ENCODE assay signal across 9 cellular contexts in the genomic region with DNA sequence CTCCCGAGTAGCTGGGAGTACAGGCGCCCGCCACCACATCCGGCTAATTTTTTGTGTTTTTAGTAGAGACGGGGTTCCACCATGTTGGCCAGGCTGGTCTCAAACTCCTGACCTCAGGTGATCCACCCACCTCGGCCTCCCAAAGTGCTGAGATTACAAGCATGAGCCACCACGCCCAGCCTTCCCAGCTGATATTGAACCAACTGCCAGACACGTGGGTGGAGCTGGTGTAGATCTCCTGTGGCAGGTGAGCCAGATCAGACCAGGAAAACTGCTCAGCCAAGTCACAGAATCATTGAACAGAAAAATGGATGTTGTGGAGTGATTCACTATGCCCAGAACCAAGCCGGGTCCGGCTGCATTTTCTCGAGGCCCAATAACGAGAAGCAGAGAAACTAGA. TPM values are rescaled to one million over a fixed set of nuclear protein-coding genes. Genes with fewer than 3 reads are reported as not detected.
DNase-seq lines count a peak whose midpoint lies in the region; ATAC-seq, FAIRE-seq and TF ChIP-seq lines count a peak whose summit lies in the region.
"Not testable (repeated sequence)": the region's sequence is repeated elsewhere in the genome, so short reads cannot be mapped to it uniquely, and the experiment has no call there.
"Had no signal": no experiment of that assay in that cellular context is flagged by ENCODE, and none has a peak within 500 bp of the region (broad histone marks: within the 10 kb centered on the region; RNA-seq: fewer than 3 reads in every experiment).

No MANE protein-coding gene starts in this region.

- peak; percentile 31 for DNase-seq in Calu3
- not testable (repeated sequence) for DNase-seq in activated CD4-positive, alpha-beta T cell treated with anti-CD3 and anti-CD28 coated beads, Interleukin-2, amount 10 ng/mL, durations not matched to agents 7 days and 5 days; activated naive CD8-positive, alpha-beta T cell treated with anti-CD3 and anti-CD28 coated beads for 36 hours; K562 (ENCODE audit: extremely low read depth in 1 of 4, low spot score in 3 of 4)
- peak; percentile 69 to 78 for DNase-seq in left colon
- peak; percentile 60 for DNase-seq in mucosa of gallbladder (ENCODE audit: low spot score)
- DNase-seq in small intestine = peak; percentile 74
- peak; percentile 68 for DNase-seq in transverse colon

- peaks cover 60% of the 10 kb centered on the region for H3K27me3 Mint-ChIP-seq in Calu3 (ENCODE audit: unreplicated experiment)
- peaks cover 36% of the 10 kb centered on the region for H3K27me3 Mint-ChIP-seq in activated CD4-positive, alpha-beta T cell treated with anti-CD3 and anti-CD28 coated beads, Interleukin-2, amount 10 ng/mL, durations not matched to agents 7 days and 5 days
- H3K27me3 Mint-ChIP-seq in activated naive CD8-positive, alpha-beta T cell treated with anti-CD3 and anti-CD28 coated beads for 36 hours = peaks cover 16% of the 10 kb centered on the region

- 0 out of 4 replicates have a peak overlapping the region, but pooled peaks of 1 of the 2 experiments have one; percentile 4 for H3K9ac ChIP-seq in K562 (ENCODE audit: insufficient read depth in 1 of 2, low read depth in 2 of 2, low read length in 2 of 2)

- H3K4me3 ChIP-seq in K562; small intestine (ENCODE audit: low read depth in 1 of 2, low read length in 2 of 2); transverse colon: not testable (repeated sequence)

- not testable (repeated sequence) for H3K4me1 ChIP-seq in K562 (replicated peaks in 1 of 2; ENCODE audit: control insufficient read depth in 2 of 2, insufficient read depth in 2 of 2, low read length in 2 of 2); small intestine (ENCODE audit: control insufficient read depth in 2 of 2, insufficient read depth in 1 of 2, low read depth in 1 of 2, low read length in 1 of 2); transverse colon

- not testable (repeated sequence) for H3K36me3 ChIP-seq in K562 (ENCODE audit: control insufficient read depth, insufficient read depth, low read length); small intestine (ENCODE audit: control insufficient read depth in 2 of 2, insufficient read depth in 2 of 2, low read length in 2 of 2); transverse colon

- H3K4me2 ChIP-seq in K562 (ENCODE audit: insufficient read depth, low read length) = not testable (repeated sequence)

- POLR2A ChIA-PET in activated CD4-positive, alpha-beta T cell treated with anti-CD3 and anti-CD28 coated beads, Interleukin-2, amount 10 ng/mL, durations not matched to agents 7 days and 5 days (lab: Charles Lee); K562 (lab: Yijun Ruan, JAX): not testable (repeated sequence)

- TF ChIP-seq EP300 in K562 (IDR thresholded peaks at IDR 0.05; ENCODE audit: low read length); transverse colon (IDR thresholded peaks at IDR 0.05; ENCODE audit: low read depth): not testable (repeated sequence)

- not testable (repeated sequence) for H3K36me3 Mint-ChIP-seq in Calu3 (ENCODE audit: insufficient read depth, unreplicated experiment); activated CD4-positive, alpha-beta T cell treated with anti-CD3 and anti-CD28 coated beads, Interleukin-2, amount 10 ng/mL, durations not matched to agents 7 days and 5 days (ENCODE audit: low read depth); activated naive CD8-positive, alpha-beta T cell treated with anti-CD3 and anti-CD28 coated beads for 36 hours

- H3K4me3 Mint-ChIP-seq in Calu3 (ENCODE audit: low read depth, unreplicated experiment) = not testable (repeated sequence)
- H3K4me3 Mint-ChIP-seq in activated CD4-positive, alpha-beta T cell treated with anti-CD3 and anti-CD28 coated beads, Interleukin-2, amount 10 ng/mL, durations not matched to agents 7 days and 5 days = peak overlapping the region; percentile 69
- H3K4me3 Mint-ChIP-seq in activated naive CD8-positive, alpha-beta T cell treated with anti-CD3 and anti-CD28 coated beads for 36 hours = peak overlapping the region; percentile 6

- CTCF ChIA-PET in Calu3 (lab: Charles Lee) = not testable (repeated sequence)
- CTCF ChIA-PET in activated CD4-positive, alpha-beta T cell treated with anti-CD3 and anti-CD28 coated beads, Interleukin-2, amount 10 ng/mL, durations not matched to agents 7 days and 5 days (lab: Charles Lee) = interaction anchor here (1.5 to 2.9 kb wide), 2 partner anchors 12 to 13 kb away, joined by 4 to 17 read pairs; no protein-coding TSS in a partner anchor
- CTCF ChIA-PET in K562 (lab: Yijun Ruan, JAX; ENCODE audit: low intra/inter-chr PET ratio) = interaction anchor here (0.8 kb wide), 1 partner anchor 16 kb away, joined by 3 read pairs; no protein-coding TSS in a partner anchor

- not testable (repeated sequence) for TF ChIP-seq POLR2A in K562 (conservative IDR thresholded peaks at IDR 0.05); transverse colon (IDR thresholded peaks at IDR 0.05)

- H3K27ac ChIP-seq in K562 (ENCODE audit: extremely low read depth, low read depth, low read length); small intestine (ENCODE audit: low read depth in 1 of 2, low read length in 1 of 2): not testable (repeated sequence)
- H3K27ac ChIP-seq in transverse colon = peak overlapping the region in 1 of 4 donors; percentile 40

- not testable (repeated sequence) for H3K27ac Mint-ChIP-seq in Calu3 (ENCODE audit: unreplicated experiment); activated CD4-positive, alpha-beta T cell treated with anti-CD3 and anti-CD28 coated beads, Interleukin-2, amount 10 ng/mL, durations not matched to agents 7 days and 5 days; activated naive CD8-positive, alpha-beta T cell treated with anti-CD3 and anti-CD28 coated beads for 36 hours

- H3K9me3 ChIP-seq in K562 (replicated peaks; ENCODE audit: control insufficient read depth, insufficient read depth, low read depth, low read length); small intestine (ENCODE audit: control insufficient read depth, low read depth); transverse colon: not testable (repeated sequence)

- intact Hi-C loops in Calu3 (cut with micrococcal nuclease; ENCODE audit: unreplicated experiment); K562 (cut with micrococcal nuclease); left colon (cut with DNase I, micrococcal nuclease); transverse colon (cut with DNase I; ENCODE audit: low total_unique reads): not testable (repeated sequence)

- H3K9me3 Mint-ChIP-seq in Calu3 (ENCODE audit: low read depth, unreplicated experiment); activated CD4-positive, alpha-beta T cell treated with anti-CD3 and anti-CD28 coated beads, Interleukin-2, amount 10 ng/mL, durations not matched to agents 7 days and 5 days; activated naive CD8-positive, alpha-beta T cell treated with anti-CD3 and anti-CD28 coated beads for 36 hours: not testable (repeated sequence)

- not testable (repeated sequence) for TF ChIP-seq CTCF in Calu3 (IDR thresholded peaks at IDR 0.05; ENCODE audit: unreplicated experiment); K562 (IDR thresholded peaks at IDR 0.05 in 2 of 3, conservative IDR thresholded peaks at IDR 0.05 in 1 of 3; ENCODE audit: insufficient read depth in 2 of 3, low read depth in 1 of 3, low read length in 3 of 3); transverse colon (IDR thresholded peaks at IDR 0.05)

- FAIRE-seq in K562 (lab: Jason Lieb, UNC); small intestine (lab: Jason Lieb, UNC): not testable (repeated sequence)

- TF ChIP-seq RAD21 in K562 (CRISPR knock-in tag; conservative IDR thresholded peaks at IDR 0.05 in 1 of 2, IDR thresholded peaks at IDR 0.05 in 1 of 2) = not testable (repeated sequence)

- not testable (repeated sequence) for H4K20me1 ChIP-seq in K562 (replicated peaks; ENCODE audit: control insufficient read depth, insufficient read depth, low read length)

- ATAC-seq in K562 = not testable (repeated sequence)
- ATAC-seq in left colon = peak; percentile 85

- H3K4me1 Mint-ChIP-seq in Calu3 (ENCODE audit: low read depth, unreplicated experiment); activated naive CD8-positive, alpha-beta T cell treated with anti-CD3 and anti-CD28 coated beads for 36 hours: not testable (repeated sequence)
- peaks cover 18% of the 10 kb centered on the region for H3K4me1 Mint-ChIP-seq in activated CD4-positive, alpha-beta T cell treated with anti-CD3 and anti-CD28 coated beads, Interleukin-2, amount 10 ng/mL, durations not matched to agents 7 days and 5 days

- in situ Hi-C loops in K562 (cut with MboI); transverse colon (cut with MboI; ENCODE audit: low pct_ligation_motif_present in 1 of 4, low pct_unique_long_range_greater_than_20kb in 1 of 4, low sequenced_read_pairs in 3 of 4): not testable (repeated sequence)

- H3K9me1 ChIP-seq in K562 (ENCODE audit: control insufficient read depth, insufficient read depth, low read length) = not testable (repeated sequence)

- H3K27me3 ChIP-seq in K562 (ENCODE audit: control insufficient read depth in 2 of 2, insufficient read depth in 2 of 2, low read length in 2 of 2) = peaks cover 3 to 12% of the 10 kb centered on the region in 2 experiments; a peak in 4 of 5 replicates
- H3K27me3 ChIP-seq in small intestine (ENCODE audit: control insufficient read depth in 2 of 2, insufficient read depth in 2 of 2, low read length in 2 of 2); transverse colon: not testable (repeated sequence)

- BruUV-seq in Calu3 (replicated peaks; lab: Mats Ljungman, UMichigan); K562 (replicated peaks; lab: Mats Ljungman, UMichigan): not testable (repeated sequence)

- H3K79me2 ChIP-seq in K562 (ENCODE audit: control insufficient read depth, insufficient read depth, low read length) = not testable (repeated sequence)

- not testable (repeated sequence) for H2AFZ ChIP-seq in K562 (ENCODE audit: low read depth, low read length)

- WGBS in K562 (ENCODE audit: insufficient coverage, low coverage, missing lambda C conversion rate) = 64% methylated on average over 12 of the region's 12 CpGs
- WGBS in small intestine, 3 donors = 44 to 80% (median 51%) methylated on average over 12 of the region's 12 CpGs
- 16 to 73% methylated on average over 4 to 12 of the region's 12 CpGs for WGBS in transverse colon (ENCODE audit: low coverage in 1 of 2), 2 donors

RNA-seq across cellular contexts. Expression of a gene that starts 8.4 kb away (rescaled TPM):
- total RNA-seq in Calu3 (2022) = 73.7 and 231 TPM in 2 replicates
- 10 to 100 TPM; 28.5 to 34.2 TPM for total RNA-seq in activated CD4-positive, alpha-beta T cell treated with anti-CD3 and anti-CD28 coated beads, Interleukin-2, amount 10 ng/mL, durations not matched to agents 7 days and 5 days
- 10 to 100 TPM; 16.9 to 17.2 TPM for total RNA-seq in activated naive CD8-positive, alpha-beta T cell treated with anti-CD3 and anti-CD28 coated beads for 36 hours
- total RNA-seq in K562 (2011; cell fraction: chromatin; rRNA removed; ENCODE audit: low replicate concordance) = not detected in 2 replicates
- not detected in 2 replicates for total RNA-seq in K562 (2011; cell fraction: nucleolus; rRNA removed)
- not detected in 2 replicates for total RNA-seq in K562 (2011; cell fraction: nucleoplasm; rRNA removed)
- not detected in 2 replicates for total RNA-seq in K562 (2014; rRNA removed)
- not detected in 2 replicates for total RNA-seq in K562 (2014; rRNA removed; fragmentation: Illumina TruSeq; extraction: Trizol)
- total RNA-seq in K562 (2015; rRNA removed; fragmentation: Illumina TruSeq; extraction: Trizol) = 0.14 TPM in 1 of 2 replicates, not detected in the other
- total RNA-seq in K562 (2021) = not detected in 2 replicates
- polyA plus RNA-seq in K562 (2011; rRNA removed) = not detected in 2 replicates
- polyA plus RNA-seq in K562 (2011; cell fraction: cytosol; rRNA removed) = not detected in 2 replicates
- polyA plus RNA-seq in K562 (2011; cell fraction: nucleus; rRNA removed) = not detected in 2 replicates
- polyA plus RNA-seq in K562 (2012) = 0.07 TPM in 1 of 2 replicates, not detected in the other
- polyA plus RNA-seq in K562 (2014; fragmentation: Illumina TruSeq; extraction: Trizol) = not detected in 2 replicates
- polyA plus RNA-seq in K562 (2014; fragmentation: Nextera tagmentation; extraction: Ambion mirVana) = not detected
- polyA plus RNA-seq in K562 (2014; rRNA removed) = not detected in 2 replicates
- polyA minus RNA-seq in K562 (2011; rRNA and poly(A)+ RNA removed) = not detected in 2 replicates
- not detected in 2 replicates for polyA minus RNA-seq in K562 (2011; cell fraction: cytosol; rRNA and poly(A)+ RNA removed)
- not detected in 2 replicates for polyA minus RNA-seq in K562 (2011; cell fraction: nucleus; rRNA and poly(A)+ RNA removed)
- total RNA-seq in left colon = 10 to 100 TPM in 1 of 2 donors, 1 to 10 TPM in 1; 7.1 to 16.6 TPM
- 3.1 TPM for total RNA-seq in mucosa of gallbladder
- 1 to 10 TPM; 1.7 to 3.0 (median 2.2) TPM for polyA plus RNA-seq in small intestine
- 10 to 100 TPM in 2 of 4 donors, 1 to 10 TPM in 2; 5.2 to 18.7 (median 11.5) TPM for total RNA-seq in transverse colon
- total RNA-seq: G401 had no signal

RNA-seq across cellular contexts. Expression of a gene that starts 31.1 kb away (rescaled TPM):
- total RNA-seq in Calu3 (2022) (26.2 and 28.7 TPM in 2 replicates), K562 (2014; rRNA removed) (21.6 and 22.3 TPM in 2 replicates), K562 (2014; rRNA removed; fragmentation: Illumina TruSeq; extraction: Trizol) (10.4 and 11.4 TPM in 2 replicates), K562 (2015; rRNA removed; fragmentation: Illumina TruSeq; extraction: Trizol) (15.7 and 16.8 TPM in 2 replicates), K562 (2021) (19.6 and 20.8 TPM in 2 replicates), left colon (10 to 100 TPM; 12.5 to 14.4 TPM), mucosa of gallbladder (14.7 TPM), transverse colon (10 to 100 TPM in 2 of 4 donors, 1 to 10 TPM in 2; 7.0 to 32.2 (median 18.0) TPM)
- total RNA-seq in activated CD4-positive, alpha-beta T cell treated with anti-CD3 and anti-CD28 coated beads, Interleukin-2, amount 10 ng/mL, durations not matched to agents 7 days and 5 days = 10 to 100 TPM; 17.6 to 20.2 TPM
- 10 to 100 TPM; 32.4 to 35.8 TPM for total RNA-seq in activated naive CD8-positive, alpha-beta T cell treated with anti-CD3 and anti-CD28 coated beads for 36 hours
- 13.8 and 21.2 TPM in 2 replicates for total RNA-seq in K562 (2011; cell fraction: chromatin; rRNA removed; ENCODE audit: low replicate concordance)
- total RNA-seq in K562 (2011; cell fraction: nucleolus; rRNA removed) = 13.0 and 18.5 TPM in 2 replicates
- 15.0 and 20.5 TPM in 2 replicates for total RNA-seq in K562 (2011; cell fraction: nucleoplasm; rRNA removed)
- polyA plus RNA-seq in K562 (2011; rRNA removed) (9.8 and 10.5 TPM in 2 replicates), K562 (2014; fragmentation: Illumina TruSeq; extraction: Trizol) (15.4 and 17.6 TPM in 2 replicates), K562 (2014; fragmentation: Nextera tagmentation; extraction: Ambion mirVana) (1 to 10 TPM; 4.3 to 6.5 TPM), K562 (2014; rRNA removed) (22.2 and 25.2 TPM in 2 replicates), small intestine (10 to 100 TPM in 1 of 3 donors, 1 to 10 TPM in 2; 4.5 to 11.4 (median 5.1) TPM)
- polyA plus RNA-seq in K562 (2011; cell fraction: cytosol; rRNA removed) = 8.8 and 11.0 TPM in 2 replicates
- polyA plus RNA-seq in K562 (2011; cell fraction: nucleus; rRNA removed) = 8.4 and 9.5 TPM in 2 replicates
- polyA plus RNA-seq in K562 (2012) = 11.7 and 14.4 TPM in 2 replicates
- 5.5 and 6.8 TPM in 2 replicates for polyA minus RNA-seq in K562 (2011; rRNA and poly(A)+ RNA removed)
- 2.1 and 6.1 TPM in 2 replicates for polyA minus RNA-seq in K562 (2011; cell fraction: cytosol; rRNA and poly(A)+ RNA removed)
- polyA minus RNA-seq in K562 (2011; cell fraction: nucleus; rRNA and poly(A)+ RNA removed) = 6.5 and 8.1 TPM in 2 replicates
